ENCODE assay signal across 17 cellular contexts in genomic region chr3:54547051-54547450, GRCh38.
A peak's percentile ranks its signal among the peaks of the same experiment; 100 is the strongest.
DNase-seq lines count a peak whose midpoint lies in the region; ATAC-seq and TF ChIP-seq lines count a peak whose summit lies in the region.
"Had no signal": no experiment of that assay in that cellular context is flagged by ENCODE, and none has a peak within 500 bp of the region (broad histone marks: within the 10 kb centered on the region; RNA-seq: fewer than 3 reads in every experiment).

No MANE protein-coding gene starts in this region.

- peak; percentile 97 for DNase-seq in LNCaP clone FGC (ENCODE audit: low read depth)
- peak; percentile 17 for DNase-seq in osteocyte (ENCODE audit: extremely low spot score, unreplicated experiment)
- no peak for DNase-seq in dorsolateral prefrontal cortex
- no peak for DNase-seq in stimulated activated CD4-positive, alpha-beta T cell treated with anti-CD3 and anti-CD28 coated beads, Interleukin-4, amount 100 ng/mL, for 24 hours
- DNase-seq: 8988T; C1 segment of cervical spinal cord; Caco-2; CD4-positive, CD25-positive, alpha-beta regulatory T cell; CD8-positive, alpha-beta T cell; DMS153; DND-41; H7; HCEC 1CT had no signal

- no peak overlapping the region for H3K27ac Mint-ChIP-seq in osteocyte (ENCODE audit: unreplicated experiment)
- H3K27ac Mint-ChIP-seq: CD4-positive, CD25-positive, alpha-beta regulatory T cell; CD8-positive, alpha-beta T cell had no signal

- no peaks in the 10 kb centered on the region for H3K4me1 Mint-ChIP-seq in osteocyte (ENCODE audit: unreplicated experiment)
- H3K4me1 Mint-ChIP-seq: CD4-positive, CD25-positive, alpha-beta regulatory T cell had no signal

- no peaks in the 10 kb centered on the region for H3K27me3 Mint-ChIP-seq in osteocyte (ENCODE audit: unreplicated experiment)

- no peak overlapping the region for H3K4me3 Mint-ChIP-seq in osteocyte (ENCODE audit: unreplicated experiment)
- H3K4me3 Mint-ChIP-seq: CD4-positive, CD25-positive, alpha-beta regulatory T cell; CD8-positive, alpha-beta T cell had no signal

- peaks cover 6% of the 10 kb centered on the region for H3K9me3 Mint-ChIP-seq in osteocyte (ENCODE audit: unreplicated experiment)
- H3K9me3 Mint-ChIP-seq: CD8-positive, alpha-beta T cell had no signal

- no peak for ATAC-seq in GM21528 (IDR thresholded peaks at IDR 0.05; ENCODE audit: low FRiP score, unreplicated experiment)
- no peak for ATAC-seq in GM19035 (IDR thresholded peaks at IDR 0.05; ENCODE audit: unreplicated experiment)
- ATAC-seq: A549; CD8-positive, alpha-beta T cell had no signal

- intact Hi-C loops in dorsolateral prefrontal cortex (cut with DNase I), result no loop called here

- no peak overlapping the region for H3K4me3 ChIP-seq in LNCaP clone FGC (ENCODE audit: low read depth, low read length)
- H3K4me3 ChIP-seq in dorsolateral prefrontal cortex, result no peak overlapping the region
- H3K4me3 ChIP-seq: A549 had no signal

- H3K27ac ChIP-seq in VCaP, result peak overlapping the region; percentile 39
- no peak overlapping the region for H3K27ac ChIP-seq in dorsolateral prefrontal cortex
- H3K27ac ChIP-seq: A549 had no signal

- H3K36me3 Mint-ChIP-seq in osteocyte (ENCODE audit: unreplicated experiment), result no peaks in the 10 kb centered on the region
- H3K36me3 Mint-ChIP-seq: CD4-positive, CD25-positive, alpha-beta regulatory T cell; CD8-positive, alpha-beta T cell had no signal

- TF ChIP-seq CTCF in LNCaP clone FGC (IDR thresholded peaks at IDR 0.05; ENCODE audit: control insufficient read depth, extremely low read depth, insufficient read depth), result no peak
- no peak for TF ChIP-seq CTCF in VCaP (conservative IDR thresholded peaks at IDR 0.05)
- TF ChIP-seq CTCF in osteocyte (IDR thresholded peaks at IDR 0.05), result no peak
- TF ChIP-seq CTCF in dorsolateral prefrontal cortex (IDR thresholded peaks at IDR 0.05 in 54 of 56, conservative IDR thresholded peaks at IDR 0.05 in 2 of 56; ENCODE audit: low read depth in 1 of 56, partially characterized antibody in 56 of 56), result no peak

- H3K27me3 ChIP-seq in dorsolateral prefrontal cortex, result no peaks in the 10 kb centered on the region

Comparison
In these comparisons a context has a peak if more than half of its experiments do, and no peak if none do; other contexts are left out.
1. DNase-seq: peak in LNCaP clone FGC (single experiment) and osteocyte (single experiment); none in dorsolateral prefrontal cortex (0 of 10) and stimulated activated CD4-positive, alpha-beta T cell treated with anti-CD3 and anti-CD28 coated beads, Interleukin-4, amount 100 ng/mL, for 24 hours (single experiment).